ENCODE assay signal across 1 cellular context in genomic region chr6:5005038-5005433, GRCh38.
TF ChIP-seq lines count a peak whose summit lies in the region.

No MANE protein-coding gene starts in this region.

TF ChIP-seq in K562, 482 proteins besides CTCF, POLR2A, EP300 and RAD21:
- TF ChIP-seq KDM1A (IDR thresholded peaks at IDR 0.05) = peak; percentile 34 to 40; a peak in 1 of 4 replicates
- peak; percentile 52 for TF ChIP-seq RBM25 (IDR thresholded peaks at IDR 0.05; ENCODE audit: low read depth, low read length, severe bottlenecking)
- TF ChIP-seq BCOR (IDR thresholded peaks at IDR 0.05) = peak; percentile 76
- 0 out of 2 replicates have a peak, but pooled peaks have one; percentile 26 for TF ChIP-seq SMARCA5 (IDR thresholded peaks at IDR 0.05)
- TF ChIP-seq ZNF121 (CRISPR knock-in tag; conservative IDR thresholded peaks at IDR 0.05) = peak; percentile 89
